In the genomic region with DNA sequence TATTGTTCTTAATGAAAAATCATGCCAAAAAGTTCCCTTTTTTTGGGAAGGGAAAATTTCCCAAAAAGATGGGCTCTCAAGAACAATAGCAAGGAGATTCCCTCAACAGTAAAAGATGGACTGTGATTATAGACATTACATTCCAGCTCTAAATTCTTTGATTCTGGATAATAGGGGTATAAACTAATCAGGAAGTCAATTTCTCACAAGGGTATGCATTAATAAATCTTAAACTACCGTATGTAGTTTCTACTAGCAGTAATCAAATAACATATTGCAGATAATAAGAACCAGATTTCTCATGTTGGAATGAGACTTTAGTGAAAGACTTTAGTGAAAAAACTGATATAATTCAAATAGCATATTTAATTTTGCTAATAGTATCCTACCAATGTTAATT, we compare ENCODE assay signal across 2 cellular contexts.
A peak's percentile ranks its signal among the peaks of the same experiment; 100 is the strongest.
TF ChIP-seq lines count a peak whose summit lies in the region.

No MANE protein-coding gene starts in this region.

TF ChIP-seq in SK-N-SH treated with all-trans-retinoic acid at 6 μM for 48 hours, 23 proteins besides CTCF, POLR2A, EP300 and RAD21 (continued from another document):
- no peak for TF ChIP-seq CSDC2 (CRISPR knock-in tag; IDR thresholded peaks at IDR 0.05)
- TF ChIP-seq, protein P1, sequence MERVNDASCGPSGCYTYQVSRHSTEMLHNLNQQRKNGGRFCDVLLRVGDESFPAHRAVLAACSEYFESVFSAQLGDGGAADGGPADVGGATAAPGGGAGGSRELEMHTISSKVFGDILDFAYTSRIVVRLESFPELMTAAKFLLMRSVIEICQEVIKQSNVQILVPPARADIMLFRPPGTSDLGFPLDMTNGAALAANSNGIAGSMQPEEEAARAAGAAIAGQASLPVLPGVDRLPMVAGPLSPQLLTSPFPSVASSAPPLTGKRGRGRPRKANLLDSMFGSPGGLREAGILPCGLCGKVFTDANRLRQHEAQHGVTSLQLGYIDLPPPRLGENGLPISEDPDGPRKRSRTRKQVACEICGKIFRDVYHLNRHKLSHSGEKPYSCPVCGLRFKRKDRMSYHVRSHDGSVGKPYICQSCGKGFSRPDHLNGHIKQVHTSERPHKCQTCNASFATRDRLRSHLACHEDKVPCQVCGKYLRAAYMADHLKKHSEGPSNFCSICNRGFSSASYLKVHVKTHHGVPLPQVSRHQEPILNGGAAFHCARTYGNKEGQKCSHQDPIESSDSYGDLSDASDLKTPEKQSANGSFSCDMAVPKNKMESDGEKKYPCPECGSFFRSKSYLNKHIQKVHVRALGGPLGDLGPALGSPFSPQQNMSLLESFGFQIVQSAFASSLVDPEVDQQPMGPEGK (CRISPR knock-in tag; IDR thresholded peaks at IDR 0.05; ENCODE audit: borderline replicate concordance): peak; percentile 71; the same call in 1 of the 2 replicates
- TF ChIP-seq GLIS3 (CRISPR knock-in tag; IDR thresholded peaks at IDR 0.05): peak; percentile 85
- TF ChIP-seq, protein P2, sequence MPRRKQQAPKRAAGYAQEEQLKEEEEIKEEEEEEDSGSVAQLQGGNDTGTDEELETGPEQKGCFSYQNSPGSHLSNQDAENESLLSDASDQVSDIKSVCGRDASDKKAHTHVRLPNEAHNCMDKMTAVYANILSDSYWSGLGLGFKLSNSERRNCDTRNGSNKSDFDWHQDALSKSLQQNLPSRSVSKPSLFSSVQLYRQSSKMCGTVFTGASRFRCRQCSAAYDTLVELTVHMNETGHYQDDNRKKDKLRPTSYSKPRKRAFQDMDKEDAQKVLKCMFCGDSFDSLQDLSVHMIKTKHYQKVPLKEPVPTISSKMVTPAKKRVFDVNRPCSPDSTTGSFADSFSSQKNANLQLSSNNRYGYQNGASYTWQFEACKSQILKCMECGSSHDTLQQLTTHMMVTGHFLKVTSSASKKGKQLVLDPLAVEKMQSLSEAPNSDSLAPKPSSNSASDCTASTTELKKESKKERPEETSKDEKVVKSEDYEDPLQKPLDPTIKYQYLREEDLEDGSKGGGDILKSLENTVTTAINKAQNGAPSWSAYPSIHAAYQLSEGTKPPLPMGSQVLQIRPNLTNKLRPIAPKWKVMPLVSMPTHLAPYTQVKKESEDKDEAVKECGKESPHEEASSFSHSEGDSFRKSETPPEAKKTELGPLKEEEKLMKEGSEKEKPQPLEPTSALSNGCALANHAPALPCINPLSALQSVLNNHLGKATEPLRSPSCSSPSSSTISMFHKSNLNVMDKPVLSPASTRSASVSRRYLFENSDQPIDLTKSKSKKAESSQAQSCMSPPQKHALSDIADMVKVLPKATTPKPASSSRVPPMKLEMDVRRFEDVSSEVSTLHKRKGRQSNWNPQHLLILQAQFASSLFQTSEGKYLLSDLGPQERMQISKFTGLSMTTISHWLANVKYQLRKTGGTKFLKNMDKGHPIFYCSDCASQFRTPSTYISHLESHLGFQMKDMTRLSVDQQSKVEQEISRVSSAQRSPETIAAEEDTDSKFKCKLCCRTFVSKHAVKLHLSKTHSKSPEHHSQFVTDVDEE (CRISPR knock-in tag; IDR thresholded peaks at IDR 0.05): peak; percentile 63
- no peak for TF ChIP-seq TOX (CRISPR knock-in tag; IDR thresholded peaks at IDR 0.05; ENCODE audit: borderline replicate concordance)
- no peak for TF ChIP-seq ESRRG (CRISPR knock-in tag; IDR thresholded peaks at IDR 0.05)
- no peak for TF ChIP-seq ZNF70 (CRISPR knock-in tag; IDR thresholded peaks at IDR 0.05)
- 0 out of 2 replicates have a peak, but pooled peaks have one; percentile 50 for TF ChIP-seq ZC3H10 (CRISPR knock-in tag; IDR thresholded peaks at IDR 0.05)
- peak; percentile 90 for TF ChIP-seq TCF4 (CRISPR knock-in tag; IDR thresholded peaks at IDR 0.05; ENCODE audit: borderline replicate concordance)
- TF ChIP-seq, protein P3, sequence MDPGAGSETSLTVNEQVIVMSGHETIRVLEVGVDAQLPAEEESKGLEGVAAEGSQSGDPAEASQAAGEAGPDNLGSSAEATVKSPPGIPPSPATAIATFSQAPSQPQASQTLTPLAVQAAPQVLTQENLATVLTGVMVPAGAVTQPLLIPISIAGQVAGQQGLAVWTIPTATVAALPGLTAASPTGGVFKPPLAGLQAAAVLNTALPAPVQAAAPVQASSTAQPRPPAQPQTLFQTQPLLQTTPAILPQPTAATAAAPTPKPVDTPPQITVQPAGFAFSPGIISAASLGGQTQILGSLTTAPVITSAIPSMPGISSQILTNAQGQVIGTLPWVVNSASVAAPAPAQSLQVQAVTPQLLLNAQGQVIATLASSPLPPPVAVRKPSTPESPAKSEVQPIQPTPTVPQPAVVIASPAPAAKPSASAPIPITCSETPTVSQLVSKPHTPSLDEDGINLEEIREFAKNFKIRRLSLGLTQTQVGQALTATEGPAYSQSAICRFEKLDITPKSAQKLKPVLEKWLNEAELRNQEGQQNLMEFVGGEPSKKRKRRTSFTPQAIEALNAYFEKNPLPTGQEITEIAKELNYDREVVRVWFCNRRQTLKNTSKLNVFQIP (CRISPR knock-in tag; IDR thresholded peaks at IDR 0.05; ENCODE audit: borderline replicate concordance, low read depth): no peak; the same call in 1 of the 2 replicates
- no peak for TF ChIP-seq RARB (CRISPR knock-in tag; IDR thresholded peaks at IDR 0.05)
- peak; percentile 14; the same call in 1 of the 2 replicates for TF ChIP-seq ZNF8 (CRISPR knock-in tag; IDR thresholded peaks at IDR 0.05)
- peak; percentile 49; the same call in 1 of the 2 replicates for TF ChIP-seq SNAI2 (CRISPR knock-in tag; IDR thresholded peaks at IDR 0.05)
- no peak for TF ChIP-seq BACH2 (CRISPR knock-in tag; IDR thresholded peaks at IDR 0.05; ENCODE audit: borderline replicate concordance)
- TF ChIP-seq ZNF565 (CRISPR knock-in tag; conservative IDR thresholded peaks at IDR 0.05; ENCODE audit: low read depth): no peak
- no peak for TF ChIP-seq ZFP30 (CRISPR knock-in tag; IDR thresholded peaks at IDR 0.05)
- TF ChIP-seq ARNTL (CRISPR knock-in tag; IDR thresholded peaks at IDR 0.05; ENCODE audit: borderline replicate concordance, low read depth): no peak
- no peak for TF ChIP-seq PPARA (CRISPR knock-in tag; IDR thresholded peaks at IDR 0.05; ENCODE audit: borderline replicate concordance)

TF ChIP-seq in SK-N-SH, 30 proteins besides CTCF, POLR2A, EP300 and RAD21 (continued from another document):
- TF ChIP-seq, protein P4, sequence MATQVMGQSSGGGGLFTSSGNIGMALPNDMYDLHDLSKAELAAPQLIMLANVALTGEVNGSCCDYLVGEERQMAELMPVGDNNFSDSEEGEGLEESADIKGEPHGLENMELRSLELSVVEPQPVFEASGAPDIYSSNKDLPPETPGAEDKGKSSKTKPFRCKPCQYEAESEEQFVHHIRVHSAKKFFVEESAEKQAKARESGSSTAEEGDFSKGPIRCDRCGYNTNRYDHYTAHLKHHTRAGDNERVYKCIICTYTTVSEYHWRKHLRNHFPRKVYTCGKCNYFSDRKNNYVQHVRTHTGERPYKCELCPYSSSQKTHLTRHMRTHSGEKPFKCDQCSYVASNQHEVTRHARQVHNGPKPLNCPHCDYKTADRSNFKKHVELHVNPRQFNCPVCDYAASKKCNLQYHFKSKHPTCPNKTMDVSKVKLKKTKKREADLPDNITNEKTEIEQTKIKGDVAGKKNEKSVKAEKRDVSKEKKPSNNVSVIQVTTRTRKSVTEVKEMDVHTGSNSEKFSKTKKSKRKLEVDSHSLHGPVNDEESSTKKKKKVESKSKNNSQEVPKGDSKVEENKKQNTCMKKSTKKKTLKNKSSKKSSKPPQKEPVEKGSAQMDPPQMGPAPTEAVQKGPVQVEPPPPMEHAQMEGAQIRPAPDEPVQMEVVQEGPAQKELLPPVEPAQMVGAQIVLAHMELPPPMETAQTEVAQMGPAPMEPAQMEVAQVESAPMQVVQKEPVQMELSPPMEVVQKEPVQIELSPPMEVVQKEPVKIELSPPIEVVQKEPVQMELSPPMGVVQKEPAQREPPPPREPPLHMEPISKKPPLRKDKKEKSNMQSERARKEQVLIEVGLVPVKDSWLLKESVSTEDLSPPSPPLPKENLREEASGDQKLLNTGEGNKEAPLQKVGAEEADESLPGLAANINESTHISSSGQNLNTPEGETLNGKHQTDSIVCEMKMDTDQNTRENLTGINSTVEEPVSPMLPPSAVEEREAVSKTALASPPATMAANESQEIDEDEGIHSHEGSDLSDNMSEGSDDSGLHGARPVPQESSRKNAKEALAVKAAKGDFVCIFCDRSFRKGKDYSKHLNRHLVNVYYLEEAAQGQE (IDR thresholded peaks at IDR 0.05; ENCODE audit: low read depth, low read length): no peak
